Comparison of ENCODE assay signal across 23 cellular contexts in genomic region chr19:40583283-40583682, GRCh38.
"Had no signal": no experiment of that assay in that cellular context is flagged by ENCODE, and none has a peak within 500 bp of the region (broad histone marks: within the 10 kb centered on the region; RNA-seq: fewer than 3 reads in every experiment).

No MANE protein-coding gene starts in this region.

- H3K9me3 ChIP-seq: ascending aorta, body of pancreas had no signal

- H3K27me3 ChIP-seq: ascending aorta, body of pancreas had no signal

- H3K4me3 ChIP-seq: ascending aorta, body of pancreas had no signal

- H3K9me3 Mint-ChIP-seq: activated CD4-positive, alpha-beta memory T cell treated with anti-CD3 and anti-CD28 coated beads for 36 hours; activated CD4-positive, alpha-beta T cell treated with anti-CD3 and anti-CD28 coated beads, Interleukin-2, amount 10 ng/mL, durations not matched to agents 7 days and 5 days; activated naive CD4-positive, alpha-beta T cell treated with anti-CD3 and anti-CD28 coated beads, Interleukin-2, amount 50 U/mL, for 72 hours; activated naive CD8-positive, alpha-beta T cell treated with anti-CD3 and anti-CD28 coated beads, Interleukin-2, amount 50 U/mL, for 24 hours; activated T-cell treated with anti-CD3 and anti-CD28 coated beads, Interleukin-2, amount 50 U/mL, for 4 hours; T-cell had no signal

- H3K4me3 Mint-ChIP-seq: activated CD4-positive, alpha-beta memory T cell treated with anti-CD3 and anti-CD28 coated beads for 36 hours; activated CD4-positive, alpha-beta T cell treated with anti-CD3 and anti-CD28 coated beads, Interleukin-2, amount 10 ng/mL, durations not matched to agents 7 days and 5 days; activated naive CD8-positive, alpha-beta T cell treated with anti-CD3 and anti-CD28 coated beads, Interleukin-2, amount 50 U/mL, for 24 hours; T-cell had no signal

- ATAC-seq: activated naive CD4-positive, alpha-beta T cell treated with anti-CD3 and anti-CD28 coated beads, Interleukin-2, amount 50 U/mL, for 72 hours; activated naive CD8-positive, alpha-beta T cell treated with anti-CD3 and anti-CD28 coated beads, Interleukin-2, amount 50 U/mL, for 24 hours; activated T-cell treated with anti-CD3 and anti-CD28 coated beads, Interleukin-2, amount 50 U/mL, for 4 hours; body of pancreas; T-cell had no signal

- H3K27me3 Mint-ChIP-seq: activated CD4-positive, alpha-beta memory T cell treated with anti-CD3 and anti-CD28 coated beads for 36 hours; activated CD4-positive, alpha-beta T cell treated with anti-CD3 and anti-CD28 coated beads, Interleukin-2, amount 10 ng/mL, durations not matched to agents 7 days and 5 days; activated naive CD8-positive, alpha-beta T cell treated with anti-CD3 and anti-CD28 coated beads, Interleukin-2, amount 50 U/mL, for 24 hours; T-cell had no signal

- H3K27ac ChIP-seq: ascending aorta, body of pancreas, VCaP had no signal

- DNase-seq: activated CD4-positive, alpha-beta memory T cell treated with anti-CD3 and anti-CD28 coated beads for 36 hours; activated CD4-positive, alpha-beta T cell treated with anti-CD3 and anti-CD28 coated beads, Interleukin-2, amount 10 ng/mL, durations not matched to agents 7 days and 5 days; activated CD4-positive, CD25-positive, alpha-beta regulatory T cell; activated CD8-positive, alpha-beta memory T cell treated with anti-CD3 and anti-CD28 coated beads for 24 hours; activated effector memory CD4-positive, alpha-beta T cell treated with anti-CD3 and anti-CD28 coated beads, Interleukin-2, amount 50 U/mL, for 16 hours; activated naive CD4-positive, alpha-beta T cell treated with Interleukin-2 at 50 U/mL for 16 hours; activated naive CD8-positive, alpha-beta T cell treated with anti-CD3 and anti-CD28 coated beads, Interleukin-2, amount 50 U/mL, for 24 hours; activated T-cell treated with anti-CD3 and anti-CD28 coated beads, Interleukin-2, amount 50 U/mL, for 4 hours; amniotic stem cell; body of pancreas; central memory CD4-positive, alpha-beta T cell; NCI-H1105 treated with DMSO at 0.1 percent for 48 hours; NCI-H1436 treated with DMSO at 0.1 percent for 48 hours; NCI-H187; NCI-H2081; NCI-H446; NCI-H524; SIG-M5; T-cell had no signal

- H3K27ac Mint-ChIP-seq: activated CD4-positive, alpha-beta memory T cell treated with anti-CD3 and anti-CD28 coated beads for 36 hours; activated naive CD8-positive, alpha-beta T cell treated with anti-CD3 and anti-CD28 coated beads, Interleukin-2, amount 50 U/mL, for 24 hours had no signal

- FAIRE-seq: bronchial epithelial cell had no signal
